Comparison of ENCODE assay signal across 13 cellular contexts in the genomic region with DNA sequence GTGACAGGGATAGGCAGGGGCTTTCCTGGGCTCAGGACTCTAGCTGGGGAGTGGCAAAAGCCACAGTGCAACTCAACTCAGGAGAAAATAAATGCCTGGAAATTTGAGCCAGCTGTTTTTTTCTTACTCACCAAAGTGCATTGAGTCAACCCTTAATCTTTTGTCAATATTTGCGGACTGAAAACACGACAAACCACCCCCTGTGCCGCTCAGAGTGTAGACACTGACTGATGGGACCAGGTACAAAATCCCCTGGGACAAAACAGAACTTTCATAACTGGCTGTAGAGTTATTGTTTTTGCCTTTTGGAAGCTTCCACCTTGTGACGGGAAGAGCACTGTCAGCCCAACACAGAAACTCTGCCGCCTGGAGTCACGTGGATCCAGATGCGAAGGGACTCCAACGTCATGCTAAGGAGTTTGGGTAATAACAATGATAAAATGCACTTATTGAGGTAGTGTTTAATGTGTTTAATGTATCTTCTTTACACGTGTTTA.
DNase-seq lines count a peak whose midpoint lies in the region; ATAC-seq and TF ChIP-seq lines count a peak whose summit lies in the region.
"Had no signal": no experiment of that assay in that cellular context is flagged by ENCODE, and none has a peak within 500 bp of the region (broad histone marks: within the 10 kb centered on the region; RNA-seq: fewer than 3 reads in every experiment).

No MANE protein-coding gene starts in this region.

- TF ChIP-seq CTCF in right atrium auricular region (IDR thresholded peaks at IDR 0.05) (no peak), upper lobe of right lung (IDR thresholded peaks at IDR 0.05) (no peak), testis (IDR thresholded peaks at IDR 0.05) (no peak)
- no peak for TF ChIP-seq CTCF in CD4-positive, alpha-beta T cell (IDR thresholded peaks at IDR 0.05)

- no peaks in the 10 kb centered on the region for H3K9me3 Mint-ChIP-seq in CD4-positive, alpha-beta T cell
- H3K9me3 Mint-ChIP-seq: activated CD8-positive, alpha-beta T cell treated with anti-CD3 and anti-CD28 coated beads for 36 hours had no signal

- H3K9me3 ChIP-seq in right atrium auricular region: no peaks in the 10 kb centered on the region
- no peaks in the 10 kb centered on the region for H3K9me3 ChIP-seq in right cardiac atrium (ENCODE audit: control insufficient read depth, low read length)
- H3K9me3 ChIP-seq in upper lobe of right lung: no peaks in the 10 kb centered on the region
- H3K9me3 ChIP-seq in testis: no peaks in the 10 kb centered on the region
- no peaks in the 10 kb centered on the region for H3K9me3 ChIP-seq in CD4-positive, alpha-beta T cell (ENCODE audit: control insufficient read depth, low read length)

- H3K36me3 ChIP-seq in right atrium auricular region (no peaks in the 10 kb centered on the region), upper lobe of right lung (no peaks in the 10 kb centered on the region), testis (ENCODE audit: low read depth, missing control alignments) (no peaks in the 10 kb centered on the region)
- H3K36me3 ChIP-seq: cardiac muscle cell had no signal

- H3K4me1 ChIP-seq in right atrium auricular region: peaks cover 0 to 8% of the 10 kb centered on the region in 2 donors
- peaks cover 3% of the 10 kb centered on the region for H3K4me1 ChIP-seq in right cardiac atrium (ENCODE audit: control insufficient read depth, insufficient read depth, low read length)
- peaks cover 14% of the 10 kb centered on the region for H3K4me1 ChIP-seq in upper lobe of right lung
- no peaks in the 10 kb centered on the region for H3K4me1 ChIP-seq in testis

- intact Hi-C loops in right cardiac atrium (cut with DNase I) (loop anchor here in 1 of 4 donors (5.0 to 10.0 kb wide), 2 partner anchors 163 to 220 kb away; a partner anchor contains a TSS), upper lobe of right lung (cut with DNase I) (loop anchor here (10.0 kb wide), 1 partner anchor 150 kb away; no protein-coding TSS in a partner anchor), testis (cut with DNase I; ENCODE audit: low total_unique reads) (no loop called here)
- intact Hi-C loops in CD4-positive, alpha-beta T cell (cut with DNase I, micrococcal nuclease): no loop called here

- H3K4me3 ChIP-seq in right atrium auricular region (no peak overlapping the region), right cardiac atrium (ENCODE audit: low read length) (no peak overlapping the region), upper lobe of right lung (no peak overlapping the region), testis (no peak overlapping the region)
- H3K4me3 ChIP-seq: cardiac muscle cell had no signal

- CTCF ChIA-PET in CD4-positive, alpha-beta T cell (lab: Charles Lee): no interaction called here

- H3K27ac ChIP-seq in right atrium auricular region (no peak overlapping the region), right cardiac atrium (ENCODE audit: low read length) (no peak overlapping the region), epithelial cell of prostate (no peak overlapping the region), upper lobe of right lung (no peak overlapping the region), testis (no peak overlapping the region)
- no peak overlapping the region for H3K27ac ChIP-seq in CD4-positive, alpha-beta T cell (ENCODE audit: low read depth, low read length)
- H3K27ac ChIP-seq: cardiac muscle cell had no signal

- no peak for ATAC-seq in right cardiac atrium
- ATAC-seq in upper lobe of right lung: peak; percentile 44
- no peak for ATAC-seq in GM21423 (IDR thresholded peaks at IDR 0.05; ENCODE audit: unreplicated experiment)
- ATAC-seq in CD4-positive, alpha-beta T cell (ENCODE audit: poor library complexity): no peak
- ATAC-seq: activated CD8-positive, alpha-beta T cell treated with anti-CD3 and anti-CD28 coated beads for 36 hours had no signal

- H3K36me3 Mint-ChIP-seq in CD4-positive, alpha-beta T cell (ENCODE audit: low read depth): no peaks in the 10 kb centered on the region

- no peaks in the 10 kb centered on the region for H3K27me3 Mint-ChIP-seq in CD4-positive, alpha-beta T cell

- WGBS in right cardiac atrium: 69% methylated on average over 9 of the region's 9 CpGs
- 83 to 87% methylated on average over 9 of the region's 9 CpGs for WGBS in testis, 2 donors

- H3K4me1 Mint-ChIP-seq in CD4-positive, alpha-beta T cell (ENCODE audit: low read depth): no peaks in the 10 kb centered on the region

- no peak overlapping the region for H3K4me3 Mint-ChIP-seq in CD4-positive, alpha-beta T cell
- H3K4me3 Mint-ChIP-seq: activated CD8-positive, alpha-beta T cell treated with anti-CD3 and anti-CD28 coated beads for 36 hours had no signal

- H3K27me3 ChIP-seq in right atrium auricular region: no peaks in the 10 kb centered on the region
- no peaks in the 10 kb centered on the region for H3K27me3 ChIP-seq in right cardiac atrium (ENCODE audit: control insufficient read depth, insufficient read depth)
- H3K27me3 ChIP-seq in upper lobe of right lung: no peaks in the 10 kb centered on the region
- H3K27me3 ChIP-seq in testis: no peaks in the 10 kb centered on the region
- H3K27me3 ChIP-seq in CD4-positive, alpha-beta T cell (ENCODE audit: control insufficient read depth, insufficient read depth, low read length): no peaks in the 10 kb centered on the region
- H3K27me3 ChIP-seq: cardiac muscle cell had no signal

- peak; percentile 34 for DNase-seq in right atrium auricular region (ENCODE audit: low spot score)
- DNase-seq in right cardiac atrium: no peak
- DNase-seq in NCI-H345 treated with DMSO at 0.1 percent for 48 hours (lab: John Stamatoyannopoulos, UW; ENCODE audit: unreplicated experiment): peak; percentile 91
- peak; percentile 43 for DNase-seq in epithelial cell of prostate (ENCODE audit: low read depth, low spot score)
- DNase-seq in upper lobe of right lung: no peak
- no peak for DNase-seq in testis
- DNase-seq in CD4-positive, alpha-beta T cell: no peak
- DNase-seq: activated CD8-positive, alpha-beta T cell treated with anti-CD3 and anti-CD28 coated beads for 36 hours; activated naive CD4-positive, alpha-beta T cell; MM.1S; stimulated activated CD8-positive, alpha-beta memory T cell treated with anti-CD3 and anti-CD28 coated beads, Interleukin-4, amount 100 ng/mL, for 48 hours had no signal

- POLR2A ChIA-PET in CD4-positive, alpha-beta T cell (lab: Charles Lee): no interaction called here

- no peak for TF ChIP-seq POLR2A in testis (IDR thresholded peaks at IDR 0.05)

- no peak overlapping the region for H3K27ac Mint-ChIP-seq in CD4-positive, alpha-beta T cell
- H3K27ac Mint-ChIP-seq: activated CD8-positive, alpha-beta T cell treated with anti-CD3 and anti-CD28 coated beads for 36 hours had no signal

Comparison
In these comparisons a context has a peak if more than half of its experiments do, and no peak if none do; other contexts are left out.
1. DNase-seq: peak in right atrium auricular region (single experiment), NCI-H345 treated with DMSO at 0.1 percent for 48 hours (single experiment) and epithelial cell of prostate (single experiment); none in right cardiac atrium (0 of 3), upper lobe of right lung (single experiment), testis (single experiment) and CD4-positive, alpha-beta T cell (0 of 10).